26 cellular contexts compared by ENCODE assay signal in genomic region chr4:42637104-42637503, GRCh38. TPM values are rescaled to one million over a fixed set of nuclear protein-coding genes. Genes with fewer than 3 reads are reported as not detected.
DNase-seq lines count a peak whose midpoint lies in the region; ATAC-seq and TF ChIP-seq lines count a peak whose summit lies in the region.
"Had no signal": no experiment of that assay in that cellular context is flagged by ENCODE, and none has a peak within 500 bp of the region (broad histone marks: within the 10 kb centered on the region; RNA-seq: fewer than 3 reads in every experiment).

No MANE protein-coding gene starts in this region.

- TF ChIP-seq POLR2A in GM18505 (IDR thresholded peaks at IDR 0.05; ENCODE audit: borderline replicate concordance, extremely low read depth, insufficient read depth, insufficient read length), result no peak

- peak overlapping the region; percentile 19 for H3K27ac Mint-ChIP-seq in stimulated activated naive CD8-positive, alpha-beta T cell treated with anti-CD3 and anti-CD28 coated beads, Interleukin-15, Interleukin-2, amounts not matched to agents 100 ng/mL and 50 ng/mL, for 24 hours
- H3K27ac Mint-ChIP-seq in stimulated activated naive CD8-positive, alpha-beta T cell treated with anti-CD3 and anti-CD28 coated beads, Interleukin-15, amount 100 ng/mL, for 72 hours, result peak overlapping the region in 1 of 2 donors; percentile 29
- peak overlapping the region; percentile 14 to 98 (median 88) for H3K27ac Mint-ChIP-seq in naive B cell
- H3K27ac Mint-ChIP-seq: activated CD4-positive, alpha-beta T cell treated with anti-CD3 and anti-CD28 coated beads for 36 hours; T-helper 1 cell treated with Interleukin-12 subunit alpha and Interleukin-12 subunit beta and Interleukin-4 antibody, amounts not matched to agents 30 μg/mL and 1 μg/mL, for 36 hours; type B pancreatic cell had no signal

- no peak for DNase-seq in stimulated activated naive CD8-positive, alpha-beta T cell treated with anti-CD3 and anti-CD28 coated beads, Interleukin-15, amount 100 ng/mL, for 72 hours
- DNase-seq in naive B cell, result no peak
- no peak for DNase-seq in stimulated activated CD4-positive, alpha-beta T cell treated with anti-CD3 and anti-CD28 coated beads, Interleukin-4, amount 100 ng/mL, for 24 hours
- no peak for DNase-seq in GM13977 (ENCODE audit: low spot score)
- DNase-seq: activated CD4-positive, alpha-beta T cell treated with anti-CD3 and anti-CD28 coated beads for 36 hours; activated gamma-delta T cell; activated T-cell treated with anti-CD3 and anti-CD28 coated beads for 4 hours; AML-193; brain microvascular endothelial cell; colonic mucosa; effector memory CD8-positive, alpha-beta T cell; foreskin fibroblast; hippocampal formation; MG63; NCI-H2081; occipital lobe; SK-N-SH had no signal

- no peaks in the 10 kb centered on the region for H3K9me3 Mint-ChIP-seq in stimulated activated naive CD8-positive, alpha-beta T cell treated with anti-CD3 and anti-CD28 coated beads, Interleukin-15, Interleukin-2, amounts not matched to agents 100 ng/mL and 50 ng/mL, for 24 hours
- H3K9me3 Mint-ChIP-seq in stimulated activated naive CD8-positive, alpha-beta T cell treated with anti-CD3 and anti-CD28 coated beads, Interleukin-15, amount 100 ng/mL, for 72 hours, result no peaks in the 10 kb centered on the region
- no peaks in the 10 kb centered on the region for H3K9me3 Mint-ChIP-seq in naive B cell
- H3K9me3 Mint-ChIP-seq: effector memory CD8-positive, alpha-beta T cell; T-helper 1 cell treated with Interleukin-12 subunit alpha and Interleukin-12 subunit beta and Interleukin-4 antibody, amounts not matched to agents 30 μg/mL and 1 μg/mL, for 36 hours; type B pancreatic cell had no signal

- H3K36me3 Mint-ChIP-seq in stimulated activated naive CD8-positive, alpha-beta T cell treated with anti-CD3 and anti-CD28 coated beads, Interleukin-15, Interleukin-2, amounts not matched to agents 100 ng/mL and 50 ng/mL, for 24 hours (ENCODE audit: low read depth), result no peaks in the 10 kb centered on the region
- H3K36me3 Mint-ChIP-seq in naive B cell, result no peaks in the 10 kb centered on the region
- H3K36me3 Mint-ChIP-seq: type B pancreatic cell had no signal

- ATAC-seq in stimulated activated naive CD8-positive, alpha-beta T cell treated with anti-CD3 and anti-CD28 coated beads, Interleukin-15, amount 100 ng/mL, for 72 hours, result no peak
- no peak for ATAC-seq in naive B cell (ENCODE audit: low read depth in 2 of 2)
- ATAC-seq in GM18505 (IDR thresholded peaks at IDR 0.05; ENCODE audit: unreplicated experiment), result no peak
- ATAC-seq: A549; activated CD4-positive, alpha-beta T cell treated with anti-CD3 and anti-CD28 coated beads for 36 hours; effector memory CD8-positive, alpha-beta T cell; esophagus mucosa; K562 had no signal

- no peak for TF ChIP-seq CTCF in GM13977 (IDR thresholded peaks at IDR 0.05; ENCODE audit: extremely low read depth, insufficient read depth, missing control alignments)

- H3K4me3 Mint-ChIP-seq in stimulated activated naive CD8-positive, alpha-beta T cell treated with anti-CD3 and anti-CD28 coated beads, Interleukin-15, Interleukin-2, amounts not matched to agents 100 ng/mL and 50 ng/mL, for 24 hours, result no peak overlapping the region
- H3K4me3 Mint-ChIP-seq in stimulated activated naive CD8-positive, alpha-beta T cell treated with anti-CD3 and anti-CD28 coated beads, Interleukin-15, amount 100 ng/mL, for 72 hours, result no peak overlapping the region
- peak overlapping the region in 6 of 8 donors; percentile 7 to 92 (median 50) for H3K4me3 Mint-ChIP-seq in naive B cell
- H3K4me3 Mint-ChIP-seq: activated CD4-positive, alpha-beta T cell treated with anti-CD3 and anti-CD28 coated beads for 36 hours; T-helper 1 cell treated with Interleukin-12 subunit alpha and Interleukin-12 subunit beta and Interleukin-4 antibody, amounts not matched to agents 30 μg/mL and 1 μg/mL, for 36 hours; type B pancreatic cell had no signal

- in situ Hi-C loops in GM13977 (cut with MboI; ENCODE audit: low pct_unique_long_range_greater_than_20kb, low sequenced_read_pairs, unreplicated experiment), result no loop called here

- H3K27me3 Mint-ChIP-seq in stimulated activated naive CD8-positive, alpha-beta T cell treated with anti-CD3 and anti-CD28 coated beads, Interleukin-15, Interleukin-2, amounts not matched to agents 100 ng/mL and 50 ng/mL, for 24 hours, result no peaks in the 10 kb centered on the region
- no peaks in the 10 kb centered on the region for H3K27me3 Mint-ChIP-seq in stimulated activated naive CD8-positive, alpha-beta T cell treated with anti-CD3 and anti-CD28 coated beads, Interleukin-15, amount 100 ng/mL, for 72 hours
- H3K27me3 Mint-ChIP-seq in naive B cell, result no peaks in the 10 kb centered on the region
- H3K27me3 Mint-ChIP-seq: activated CD4-positive, alpha-beta T cell treated with anti-CD3 and anti-CD28 coated beads for 36 hours; effector memory CD8-positive, alpha-beta T cell had no signal

- H3K4me1 Mint-ChIP-seq in stimulated activated naive CD8-positive, alpha-beta T cell treated with anti-CD3 and anti-CD28 coated beads, Interleukin-15, Interleukin-2, amounts not matched to agents 100 ng/mL and 50 ng/mL, for 24 hours (ENCODE audit: low read depth), result peaks cover 90% of the 10 kb centered on the region
- peaks cover 83% of the 10 kb centered on the region for H3K4me1 Mint-ChIP-seq in stimulated activated naive CD8-positive, alpha-beta T cell treated with anti-CD3 and anti-CD28 coated beads, Interleukin-15, amount 100 ng/mL, for 72 hours
- peaks cover 71 to 86% (median 84%) of the 10 kb centered on the region in 3 donors for H3K4me1 Mint-ChIP-seq in naive B cell

- H3K27ac ChIP-seq in angular gyrus (ENCODE audit: low read depth, low read length), result peak overlapping the region; percentile 70
- peak overlapping the region; percentile 84 for H3K27ac ChIP-seq in temporal lobe (ENCODE audit: low read depth, low read length)
- H3K27ac ChIP-seq: A549, brain microvascular endothelial cell, colonic mucosa had no signal

RNA-seq across cellular contexts. Expression of gene ATP8A1, which starts 19.8 kb away (rescaled TPM):
- 10 to 100 TPM; 16.7 to 31.0 (median 22.2) TPM for polyA plus RNA-seq in naive B cell (ENCODE audit: low read depth in 6 of 6)
- 151 TPM for total RNA-seq in temporal lobe

Comparison
In these comparisons a context has a peak if more than half of its experiments do, and no peak if none do; other contexts are left out.
1. H3K4me3 Mint-ChIP-seq: peak in naive B cell (6 of 8); none in stimulated activated naive CD8-positive, alpha-beta T cell treated with anti-CD3 and anti-CD28 coated beads, Interleukin-15, Interleukin-2, amounts not matched to agents 100 ng/mL and 50 ng/mL, for 24 hours (single experiment) and stimulated activated naive CD8-positive, alpha-beta T cell treated with anti-CD3 and anti-CD28 coated beads, Interleukin-15, amount 100 ng/mL, for 72 hours (0 of 2).